In genomic region chr15:92070251-92070650, GRCh38 we compare ENCODE assay signal across 8 cellular contexts.
A peak's percentile ranks its signal among the peaks of the same experiment; 100 is the strongest.
DNase-seq lines count a peak whose midpoint lies in the region; ATAC-seq and TF ChIP-seq lines count a peak whose summit lies in the region.
"Not testable (repeated sequence)": the region's sequence is repeated elsewhere in the genome, so short reads cannot be mapped to it uniquely, and the experiment has no call there.

No MANE protein-coding gene starts in this region.

- peak overlapping the region; percentile 53 for H3K4me3 ChIP-seq in ACC112 (ENCODE audit: low read depth, low read length)
- H3K4me3 ChIP-seq in OCI-LY3 (ENCODE audit: low read length), result peak overlapping the region; percentile 69
- not testable (repeated sequence) for H3K4me3 ChIP-seq in trophoblast cell (ENCODE audit: low read depth, low read length)
- peak overlapping the region; percentile 28 for H3K4me3 ChIP-seq in suprapubic skin

- peak overlapping the region; percentile 63 for H2AFZ ChIP-seq in ACC112 (ENCODE audit: low read length, unreplicated experiment)
- not testable (repeated sequence) for H2AFZ ChIP-seq in OCI-LY3 (ENCODE audit: low read depth, low read length); trophoblast cell (ENCODE audit: insufficient read depth, low read length, poor library complexity)

- H3K79me2 ChIP-seq in ACC112 (ENCODE audit: control insufficient read depth, insufficient read depth, low read length, unreplicated experiment); OCI-LY3 (ENCODE audit: low read length); trophoblast cell (ENCODE audit: control insufficient read depth, insufficient read depth, low read length, poor library complexity): not testable (repeated sequence)

- not testable (repeated sequence) for H3K9me3 Mint-ChIP-seq in activated CD4-positive, alpha-beta memory T cell treated with anti-CD3 and anti-CD28 coated beads for 36 hours; activated naive CD8-positive, alpha-beta T cell treated with anti-CD3 and anti-CD28 coated beads, Interleukin-2, amount 50 U/mL, for 24 hours; immature natural killer cell

- intact Hi-C loops in activated CD4-positive, alpha-beta memory T cell treated with anti-CD3 and anti-CD28 coated beads for 36 hours (cut with micrococcal nuclease), result not testable (repeated sequence)

- H3K18ac ChIP-seq in trophoblast cell (ENCODE audit: low read length), result not testable (repeated sequence)

- POLR2A ChIA-PET in activated CD4-positive, alpha-beta memory T cell treated with anti-CD3 and anti-CD28 coated beads for 36 hours (lab: Charles Lee), result not testable (repeated sequence)

- not testable (repeated sequence) for H4K12ac ChIP-seq in trophoblast cell (ENCODE audit: low read depth, low read length)

- H3K4me2 ChIP-seq in OCI-LY3 (ENCODE audit: low read length), result peak overlapping the region; percentile 99
- H3K4me2 ChIP-seq in trophoblast cell (ENCODE audit: low read length), result not testable (repeated sequence)

- not testable (repeated sequence) for H3K14ac ChIP-seq in trophoblast cell (ENCODE audit: low read length)

- H2BK12ac ChIP-seq in trophoblast cell (ENCODE audit: low read length), result not testable (repeated sequence)

- not testable (repeated sequence) for DNase-seq in activated CD4-positive, alpha-beta memory T cell treated with anti-CD3 and anti-CD28 coated beads for 36 hours; activated naive CD8-positive, alpha-beta T cell treated with anti-CD3 and anti-CD28 coated beads, Interleukin-2, amount 50 U/mL, for 24 hours; epithelial cell of prostate (ENCODE audit: low read depth, low spot score); immature natural killer cell; trophoblast cell; suprapubic skin (ENCODE audit: low spot score in 2 of 2)

- not testable (repeated sequence) for H4K91ac ChIP-seq in trophoblast cell (ENCODE audit: low read depth, low read length)

- H3K4ac ChIP-seq in trophoblast cell (ENCODE audit: low read depth, low read length), result not testable (repeated sequence)

- H3K4me1 ChIP-seq in ACC112 (ENCODE audit: control insufficient read depth, insufficient read depth, low read length, unreplicated experiment) (peaks cover 31% of the 10 kb centered on the region), OCI-LY3 (ENCODE audit: low read length) (peaks cover 47% of the 10 kb centered on the region), suprapubic skin (peaks cover 48% of the 10 kb centered on the region)
- not testable (repeated sequence) for H3K4me1 ChIP-seq in trophoblast cell (ENCODE audit: control insufficient read depth in 1 of 2, insufficient read depth in 2 of 2, low read length in 2 of 2)

- not testable (repeated sequence) for ATAC-seq in activated naive CD8-positive, alpha-beta T cell treated with anti-CD3 and anti-CD28 coated beads, Interleukin-2, amount 50 U/mL, for 24 hours

- peak overlapping the region; percentile 33; the same call in 1 of the 2 replicates for H3K9ac ChIP-seq in OCI-LY3 (ENCODE audit: low read length)
- H3K9ac ChIP-seq in trophoblast cell (ENCODE audit: low read length), result not testable (repeated sequence)

- not testable (repeated sequence) for TF ChIP-seq POLR2A in suprapubic skin (IDR thresholded peaks at IDR 0.05)

- not testable (repeated sequence) for H3K9me3 ChIP-seq in OCI-LY3 (ENCODE audit: insufficient read depth, low read length); trophoblast cell (ENCODE audit: insufficient read depth, low read depth, low read length); suprapubic skin

- TF ChIP-seq CTCF in OCI-LY3 (IDR thresholded peaks at IDR 0.05; ENCODE audit: low read depth, low read length); suprapubic skin (IDR thresholded peaks at IDR 0.05): not testable (repeated sequence)

- H2BK120ac ChIP-seq in trophoblast cell (ENCODE audit: insufficient read depth, low read length, poor library complexity), result not testable (repeated sequence)

- peaks cover 59% of the 10 kb centered on the region for H3K4me1 Mint-ChIP-seq in activated CD4-positive, alpha-beta memory T cell treated with anti-CD3 and anti-CD28 coated beads for 36 hours (ENCODE audit: low read depth)
- peaks cover 50% of the 10 kb centered on the region for H3K4me1 Mint-ChIP-seq in activated naive CD8-positive, alpha-beta T cell treated with anti-CD3 and anti-CD28 coated beads, Interleukin-2, amount 50 U/mL, for 24 hours
- H3K4me1 Mint-ChIP-seq in immature natural killer cell, result peaks cover 64 to 78% of the 10 kb centered on the region in 2 donors

- no CpG with 5 or more reads among the region's 8 CpGs for WGBS in trophoblast cell (ENCODE audit: extremely low coverage, insufficient coverage, insufficient read length)
- WGBS in suprapubic skin, result 77% methylated on average over 8 of the region's 8 CpGs

- not testable (repeated sequence) for H3K27ac Mint-ChIP-seq in activated CD4-positive, alpha-beta memory T cell treated with anti-CD3 and anti-CD28 coated beads for 36 hours
- H3K27ac Mint-ChIP-seq in activated naive CD8-positive, alpha-beta T cell treated with anti-CD3 and anti-CD28 coated beads, Interleukin-2, amount 50 U/mL, for 24 hours, result peak overlapping the region; percentile 87
- H3K27ac Mint-ChIP-seq in immature natural killer cell, result peak overlapping the region in 5 of 6 donors; percentile 45 to 75 (median 68)

- CTCF ChIA-PET in activated CD4-positive, alpha-beta memory T cell treated with anti-CD3 and anti-CD28 coated beads for 36 hours (lab: Charles Lee), result interaction anchor here (1.1 to 2.7 kb wide), 3 partner anchors 8 to 364 kb away, joined by 4 to 9 read pairs (median 6); no protein-coding TSS in a partner anchor

- H3K36me3 Mint-ChIP-seq in activated CD4-positive, alpha-beta memory T cell treated with anti-CD3 and anti-CD28 coated beads for 36 hours; activated naive CD8-positive, alpha-beta T cell treated with anti-CD3 and anti-CD28 coated beads, Interleukin-2, amount 50 U/mL, for 24 hours (ENCODE audit: low read depth); immature natural killer cell: not testable (repeated sequence)

- not testable (repeated sequence) for H2AK5ac ChIP-seq in trophoblast cell (ENCODE audit: low read length)

- not testable (repeated sequence) for H2BK5ac ChIP-seq in trophoblast cell (ENCODE audit: low read depth, low read length, poor library complexity)

- not testable (repeated sequence) for TF ChIP-seq EP300 in suprapubic skin (IDR thresholded peaks at IDR 0.05)

- H3K36me3 ChIP-seq in ACC112 (ENCODE audit: insufficient read depth, low read length); OCI-LY3 (replicated peaks; ENCODE audit: low read depth, low read length); trophoblast cell (ENCODE audit: control insufficient read depth in 1 of 2, insufficient read depth in 2 of 2, low read length in 2 of 2); suprapubic skin: not testable (repeated sequence)

- H3K79me1 ChIP-seq in trophoblast cell (ENCODE audit: low read length), result not testable (repeated sequence)

- H3K27me3 Mint-ChIP-seq in activated CD4-positive, alpha-beta memory T cell treated with anti-CD3 and anti-CD28 coated beads for 36 hours; activated naive CD8-positive, alpha-beta T cell treated with anti-CD3 and anti-CD28 coated beads, Interleukin-2, amount 50 U/mL, for 24 hours; immature natural killer cell (ENCODE audit: low read depth in 3 of 3): not testable (repeated sequence)

- H4K8ac ChIP-seq in trophoblast cell (ENCODE audit: low read depth, low read length), result peak overlapping the region; percentile 34

- H3K27ac ChIP-seq in ACC112 (ENCODE audit: low read depth, low read length) (peak overlapping the region; percentile 81), OCI-LY3 (ENCODE audit: low read length) (peak overlapping the region; percentile 56), epithelial cell of prostate (peak overlapping the region; percentile 32), suprapubic skin (peak overlapping the region; percentile 71)
- not testable (repeated sequence) for H3K27ac ChIP-seq in trophoblast cell (ENCODE audit: low read depth, low read length)

- H3K27me3 ChIP-seq in ACC112 (ENCODE audit: insufficient read depth, low read length); trophoblast cell (ENCODE audit: insufficient read depth, low read length); suprapubic skin: not testable (repeated sequence)
- peaks cover 30% of the 10 kb centered on the region for H3K27me3 ChIP-seq in OCI-LY3 (ENCODE audit: low read depth, low read length)

- peak overlapping the region; percentile 35 for H3K4me3 Mint-ChIP-seq in activated CD4-positive, alpha-beta memory T cell treated with anti-CD3 and anti-CD28 coated beads for 36 hours
- H3K4me3 Mint-ChIP-seq in activated naive CD8-positive, alpha-beta T cell treated with anti-CD3 and anti-CD28 coated beads, Interleukin-2, amount 50 U/mL, for 24 hours, result peak overlapping the region; percentile 68
- H3K4me3 Mint-ChIP-seq in immature natural killer cell, result peak overlapping the region; percentile 64 to 81 (median 65)

- not testable (repeated sequence) for H4K20me1 ChIP-seq in OCI-LY3 (ENCODE audit: insufficient read depth, low read length)

- H3K23ac ChIP-seq in trophoblast cell (ENCODE audit: low read length), result not testable (repeated sequence)
